In the genomic region with DNA sequence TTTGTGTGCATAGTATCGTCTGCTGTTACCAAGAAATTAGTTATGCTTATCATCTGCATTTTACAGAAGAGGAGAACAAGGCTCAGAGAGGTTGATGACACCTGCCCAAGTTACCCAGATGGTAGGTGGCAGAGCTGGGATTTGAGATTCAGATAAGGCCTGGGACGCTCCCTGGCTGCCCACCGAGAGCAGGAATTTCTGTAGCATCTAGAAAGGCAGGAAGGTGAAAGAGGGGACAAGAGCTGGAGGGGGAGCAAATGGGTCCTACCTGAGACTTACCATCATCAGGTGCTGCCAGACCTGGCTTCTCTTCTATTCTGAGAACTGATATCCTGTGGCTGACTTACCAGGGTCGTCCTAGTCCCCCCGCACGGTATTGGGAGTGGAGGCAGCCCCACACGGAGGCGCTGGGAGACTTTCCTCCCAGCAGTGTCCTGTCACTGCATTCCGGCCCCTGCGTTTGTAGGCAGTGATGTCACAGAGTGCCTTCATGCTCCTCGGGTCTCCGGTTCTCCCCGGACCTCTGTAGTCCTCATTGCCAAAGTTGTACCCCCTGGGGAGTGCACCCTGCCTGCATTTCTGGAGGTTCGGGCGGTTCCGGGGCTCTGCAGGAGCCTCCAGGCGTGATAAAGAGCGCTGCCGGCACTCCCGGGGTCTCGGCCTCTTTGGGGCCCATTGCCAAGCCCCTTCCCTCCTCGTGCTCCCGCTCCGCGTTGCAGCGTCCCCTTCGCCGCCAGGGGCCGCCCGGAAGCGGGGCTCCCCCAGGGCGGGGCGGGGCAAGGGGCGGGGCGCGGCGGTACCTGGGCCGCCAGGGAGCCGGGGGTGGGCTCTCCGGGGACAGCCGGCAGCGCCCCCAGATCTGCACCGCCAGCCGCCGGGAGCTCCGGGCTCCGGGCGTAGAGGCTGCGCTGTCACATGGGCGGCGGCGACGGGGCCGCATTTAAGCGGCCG, we compare ENCODE assay signal across 8 cellular contexts. TPM values are rescaled to one million over a fixed set of nuclear protein-coding genes. Genes with fewer than 3 reads are reported as not detected.
DNase-seq lines count a peak whose midpoint lies in the region; ATAC-seq and TF ChIP-seq lines count a peak whose summit lies in the region.

A gene (plus strand): TSS at position 856 of the 951 bp plus-strand sequence. CDS start 60 bp downstream, at position 916.

- no peaks in the 10 kb centered on the region for H3K9me3 ChIP-seq in CD4-positive, alpha-beta memory T cell (ENCODE audit: control insufficient read depth in 1 of 2, low read length in 2 of 2)

- peak; percentile 17 to 57 (median 38) for DNase-seq in CD4-positive, alpha-beta memory T cell
- DNase-seq in KBM-7 (peak; percentile 32), cerebellum (ENCODE audit: low spot score) (peak; percentile 64), mesothelial cell of epicardium (ENCODE audit: low spot score in 2 of 2, unreplicated experiment in 2 of 2) (peak; percentile 39 to 57), globus pallidus (ENCODE audit: low spot score) (no peak)
- DNase-seq in activated CD4-positive, CD25-positive, alpha-beta regulatory T cell treated with anti-CD3 and anti-CD28 coated beads, Interleukin-2, amount 50 U/mL, for 16 hours (ENCODE audit: low read depth, low spot score): peak; percentile 26
- DNase-seq in stimulated activated CD8-positive, alpha-beta memory T cell treated with anti-CD3 and anti-CD28 coated beads, Interleukin-7, amount 100 ng/mL, for 48 hours (ENCODE audit: extremely low read depth in 1 of 2, low read depth in 1 of 2): peak; percentile 36 to 58

- peak within 1 kb of the TSS in 1 of 7 donors; percentile 24 for H3K27ac Mint-ChIP-seq in CD4-positive, alpha-beta memory T cell
- H3K27ac Mint-ChIP-seq in mesothelial cell of epicardium: no peak within 1 kb of the TSS

- intact Hi-C loops in CD4-positive, alpha-beta memory T cell (cut with micrococcal nuclease): no loop called here

- H3K27me3 ChIP-seq in CD4-positive, alpha-beta memory T cell (ENCODE audit: insufficient read depth, low read length): peaks cover 25% of the 10 kb centered on the region

- POLR2A ChIA-PET in CD4-positive, alpha-beta memory T cell (lab: Charles Lee; ENCODE audit: partially characterized antibody): no interaction called here

- peak; percentile 41 for TF ChIP-seq CTCF in mesothelial cell of epicardium (IDR thresholded peaks at IDR 0.05; ENCODE audit: unreplicated experiment)

- no peaks in the 10 kb centered on the region for H3K36me3 ChIP-seq in CD4-positive, alpha-beta memory T cell (ENCODE audit: insufficient read depth, low read length)

- no peak within 1 kb of the TSS for H3K27ac ChIP-seq in CD4-positive, alpha-beta memory T cell (ENCODE audit: low read depth, low read length)

- no peaks in the 10 kb centered on the region for H3K36me3 Mint-ChIP-seq in CD4-positive, alpha-beta memory T cell
- H3K36me3 Mint-ChIP-seq in mesothelial cell of epicardium: no peaks in the 10 kb centered on the region

- peak within 1 kb of the TSS in 1 of 2 donors; percentile 22 for H3K4me3 ChIP-seq in CD4-positive, alpha-beta memory T cell (ENCODE audit: low read length in 2 of 2)

- peak; percentile 22 for ATAC-seq in GM19468 (IDR thresholded peaks at IDR 0.05; ENCODE audit: extremely low read depth, unreplicated experiment)

- CTCF ChIA-PET in CD4-positive, alpha-beta memory T cell (lab: Charles Lee; ENCODE audit: partially characterized antibody): interaction anchor here (2.6 kb wide), 1 partner anchor 9 kb away, joined by 12 read pairs; no protein-coding TSS in a partner anchor

- peaks cover 0 to 3% (median 0%) of the 10 kb centered on the region in 8 donors for H3K9me3 Mint-ChIP-seq in CD4-positive, alpha-beta memory T cell
- H3K9me3 Mint-ChIP-seq in mesothelial cell of epicardium: no peaks in the 10 kb centered on the region

- H3K4me1 Mint-ChIP-seq in CD4-positive, alpha-beta memory T cell: peaks cover 0 to 13% (median 5%) of the 10 kb centered on the region in 4 donors
- H3K4me1 Mint-ChIP-seq in mesothelial cell of epicardium: peaks cover 5% of the 10 kb centered on the region

- in situ Hi-C loops in KBM-7 (cut with MboI; ENCODE audit: low pct_unique_long_range_greater_than_20kb, low sequenced_read_pairs): no loop called here

- H3K4me3 Mint-ChIP-seq in CD4-positive, alpha-beta memory T cell: peak within 1 kb of the TSS; percentile 67 to 89 (median 82)
- H3K4me3 Mint-ChIP-seq in mesothelial cell of epicardium: peak within 1 kb of the TSS; percentile 64

- H3K27me3 Mint-ChIP-seq in CD4-positive, alpha-beta memory T cell: peaks cover 32 to 40% of the 10 kb centered on the region in 2 donors
- H3K27me3 Mint-ChIP-seq in mesothelial cell of epicardium (ENCODE audit: low read depth): peaks cover 75% of the 10 kb centered on the region

- H3K4me1 ChIP-seq in CD4-positive, alpha-beta memory T cell (ENCODE audit: insufficient read depth, low read length): peaks cover 8% of the 10 kb centered on the region

RNA-seq across cellular contexts. Expression of the gene that starts here (rescaled TPM):
- total RNA-seq in CD4-positive, alpha-beta memory T cell: not detected
- polyA plus RNA-seq in CD4-positive, alpha-beta memory T cell: not detected
- total RNA-seq in cerebellum (3.3 TPM), mesothelial cell of epicardium (0.43 to 1.1 TPM (median 0.55 TPM) in 3 replicates)

Comparison
In these comparisons a context has a peak if more than half of its experiments do, and no peak if none do; other contexts are left out.
1. Peak in DNase-seq in CD4-positive, alpha-beta memory T cell; RNA of the gene not detected or under 1 TPM.